ENCODE assay signal across 13 cellular contexts in the genomic region with DNA sequence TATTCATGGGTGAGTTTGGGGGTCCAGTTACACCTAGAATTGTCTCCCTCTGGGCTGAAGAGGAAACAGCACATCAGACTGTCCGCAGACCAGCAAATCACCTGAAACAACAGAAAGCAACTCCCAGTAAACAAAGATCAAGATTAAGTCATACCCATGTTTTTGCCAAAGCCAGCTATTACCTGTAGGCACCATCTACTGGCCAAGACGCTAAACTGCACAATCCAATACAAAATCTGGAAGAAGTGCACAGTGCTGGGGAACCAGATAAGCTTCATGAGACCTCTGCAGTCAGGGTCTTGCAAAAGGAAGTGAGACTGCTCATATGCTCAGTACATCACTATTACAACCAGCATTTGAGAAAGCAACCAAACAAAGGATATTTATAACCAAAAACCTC.
DNase-seq lines count a peak whose midpoint lies in the region; ATAC-seq and TF ChIP-seq lines count a peak whose summit lies in the region.
"Had no signal": no experiment of that assay in that cellular context is flagged by ENCODE, and none has a peak within 500 bp of the region (broad histone marks: within the 10 kb centered on the region; RNA-seq: fewer than 3 reads in every experiment).

No MANE protein-coding gene starts in this region.

- no peaks in the 10 kb centered on the region for H3K27me3 ChIP-seq in colonic mucosa
- H3K27me3 ChIP-seq: BLaER1, body of pancreas had no signal

- ATAC-seq in GM18868 (IDR thresholded peaks at IDR 0.05; ENCODE audit: unreplicated experiment) (peak; percentile 70), GM21786 (IDR thresholded peaks at IDR 0.05; ENCODE audit: unreplicated experiment) (no peak), omental fat pad (ENCODE audit: low FRiP score) (no peak)
- ATAC-seq: body of pancreas had no signal

- no peaks in the 10 kb centered on the region for H3K9me3 ChIP-seq in colonic mucosa
- H3K9me3 ChIP-seq: body of pancreas had no signal

- intact Hi-C loops in colonic mucosa (cut with DNase I), result no loop called here

- no peak overlapping the region for H3K27ac ChIP-seq in colonic mucosa
- H3K27ac ChIP-seq: BLaER1, body of pancreas had no signal

- H3K4me1 ChIP-seq in colonic mucosa, result no peaks in the 10 kb centered on the region
- H3K4me1 ChIP-seq: BLaER1, body of pancreas had no signal

- no peak overlapping the region for H3K9ac ChIP-seq in colonic mucosa (ENCODE audit: low read depth in 2 of 2, low read length in 2 of 2)
- H3K9ac ChIP-seq: BLaER1 had no signal

- TF ChIP-seq CTCF in AG09309 (IDR thresholded peaks at IDR 0.05; ENCODE audit: control insufficient read depth, insufficient read depth, low read depth, low read length, missing control alignments) (peak; percentile 39), colonic mucosa (IDR thresholded peaks at IDR 0.05) (peak; percentile 27), omental fat pad (IDR thresholded peaks at IDR 0.05) (no peak)

- H3K4me3 ChIP-seq in AG09309 (ENCODE audit: control insufficient read depth, low read depth, low read length) (no peak overlapping the region), colonic mucosa (no peak overlapping the region)
- H3K4me3 ChIP-seq in Jurkat, Clone E6-1 (ENCODE audit: low read length), result no peak overlapping the region
- H3K4me3 ChIP-seq: BLaER1, body of pancreas had no signal

- no peaks in the 10 kb centered on the region for H3K36me3 ChIP-seq in colonic mucosa
- H3K36me3 ChIP-seq: BLaER1 had no signal

- no peak for DNase-seq in AG09309 (ENCODE audit: low read depth)
- peak; percentile 15 for DNase-seq in Jurkat, Clone E6-1 (ENCODE audit: low read depth, low spot score)
- DNase-seq in colonic mucosa, result peak; percentile 28
- no peak for DNase-seq in NCI-H2196 (lab: John Stamatoyannopoulos, UW; ENCODE audit: unreplicated experiment)
- no peak for DNase-seq in NCI-H345 treated with DMSO at 0.1 percent for 48 hours (lab: John Stamatoyannopoulos, UW; ENCODE audit: unreplicated experiment)
- DNase-seq in omental fat pad (ENCODE audit: low spot score), result no peak
- DNase-seq: body of pancreas, foreskin fibroblast, NCI-H1417 treated with DMSO at 0.1 percent for 48 hours, SHP77 had no signal

Comparison
In these comparisons a context has a peak if more than half of its experiments do, and no peak if none do; other contexts are left out.
1. DNase-seq: peak in Jurkat, Clone E6-1 (single experiment) and colonic mucosa (single experiment); none in AG09309 (single experiment), NCI-H2196 (single experiment), NCI-H345 treated with DMSO at 0.1 percent for 48 hours (single experiment) and omental fat pad (single experiment).
2. CTCF ChIP-seq: peak in AG09309 (single experiment) and colonic mucosa (single experiment); none in omental fat pad (0 of 3).